Comparison of ENCODE assay signal across 8 cellular contexts in genomic region chr2:69946351-69947077, GRCh38. TPM values are rescaled to one million over a fixed set of nuclear protein-coding genes. Genes with fewer than 3 reads are reported as not detected.
DNase-seq lines count a peak whose midpoint lies in the region; ATAC-seq and TF ChIP-seq lines count a peak whose summit lies in the region.

No MANE protein-coding gene starts in this region.

- no peak overlapping the region for H3K9ac ChIP-seq in Karpas-422 (ENCODE audit: low read length)
- H3K9ac ChIP-seq in endodermal cell (ENCODE audit: extremely low read depth, low read length, poor library complexity, severe bottlenecking): no peak overlapping the region

- DNase-seq in SK-MEL-5 (ENCODE audit: low read depth, low spot score) (peak; percentile 22), amniotic epithelial cell (ENCODE audit: low read depth) (peak; percentile 52), Karpas-422 (no peak), endodermal cell (no peak), NCI-H146 (lab: John Stamatoyannopoulos, UW) (no peak)
- DNase-seq in naive thymus-derived CD4-positive, alpha-beta T cell: peak in 8 of 9 donors; percentile 24 to 64 (median 56)

- H3K4me3 Mint-ChIP-seq in naive thymus-derived CD4-positive, alpha-beta T cell: peak overlapping the region in 9 of 10 donors; percentile 11 to 70 (median 31)
- no peak overlapping the region for H3K4me3 Mint-ChIP-seq in endodermal cell

- peaks cover 0 to 2% (median 0%) of the 10 kb centered on the region in 5 donors for H3K27me3 Mint-ChIP-seq in naive thymus-derived CD4-positive, alpha-beta T cell
- no peaks in the 10 kb centered on the region for H3K27me3 Mint-ChIP-seq in endodermal cell (ENCODE audit: insufficient read depth)

- no peak for TF ChIP-seq CTCF in endodermal cell (conservative IDR thresholded peaks at IDR 0.05)

- H2AFZ ChIP-seq in Karpas-422 (ENCODE audit: low read length): no peak overlapping the region

- H3K36me3 Mint-ChIP-seq in naive thymus-derived CD4-positive, alpha-beta T cell: peaks cover 0 to 22% (median 5%) of the 10 kb centered on the region in 5 donors
- H3K36me3 Mint-ChIP-seq in endodermal cell (ENCODE audit: low read depth): no peaks in the 10 kb centered on the region

- H3K4me3 ChIP-seq in naive thymus-derived CD4-positive, alpha-beta T cell (ENCODE audit: low read length): no peak overlapping the region
- no peak overlapping the region for H3K4me3 ChIP-seq in Karpas-422 (ENCODE audit: low read length)
- H3K4me3 ChIP-seq in endodermal cell (ENCODE audit: low read length): no peak overlapping the region

- H3K9me3 Mint-ChIP-seq in naive thymus-derived CD4-positive, alpha-beta T cell: no peaks in the 10 kb centered on the region
- no peaks in the 10 kb centered on the region for H3K9me3 Mint-ChIP-seq in endodermal cell

- no peaks in the 10 kb centered on the region for H4K20me1 ChIP-seq in Karpas-422 (ENCODE audit: insufficient read depth, low read depth, low read length)

- peak; percentile 81 for ATAC-seq in GM18517 (IDR thresholded peaks at IDR 0.05; ENCODE audit: unreplicated experiment)
- ATAC-seq in HG02973 (IDR thresholded peaks at IDR 0.05; ENCODE audit: unreplicated experiment): peak; percentile 78
- ATAC-seq in naive thymus-derived CD4-positive, alpha-beta T cell: peak; percentile 84

- POLR2A ChIA-PET in naive thymus-derived CD4-positive, alpha-beta T cell (lab: Charles Lee): interaction anchor here (1.0 to 4.1 kb wide), 2 partner anchors 33 to 196 kb away, joined by 4 to 15 read pairs; partner anchors contain the start of gene MXD1

- H3K27me3 ChIP-seq in naive thymus-derived CD4-positive, alpha-beta T cell (ENCODE audit: control insufficient read depth in 2 of 2, insufficient read depth in 2 of 2, low read length in 2 of 2): no peaks in the 10 kb centered on the region
- no peaks in the 10 kb centered on the region for H3K27me3 ChIP-seq in Karpas-422 (ENCODE audit: low read length)
- no peaks in the 10 kb centered on the region for H3K27me3 ChIP-seq in endodermal cell (ENCODE audit: control insufficient read depth, insufficient read depth, low read length, poor library complexity, severe bottlenecking)

- no peak overlapping the region for H3K4me2 ChIP-seq in Karpas-422 (ENCODE audit: low read depth, low read length, poor library complexity, severe bottlenecking)

- no peaks in the 10 kb centered on the region for H3K9me3 ChIP-seq in naive thymus-derived CD4-positive, alpha-beta T cell (ENCODE audit: control insufficient read depth in 2 of 3, low read length in 3 of 3)
- H3K9me3 ChIP-seq in Karpas-422 (ENCODE audit: low read length) (no peaks in the 10 kb centered on the region), endodermal cell (ENCODE audit: control insufficient read depth, low read length) (no peaks in the 10 kb centered on the region)

- H3K27ac Mint-ChIP-seq in naive thymus-derived CD4-positive, alpha-beta T cell: peak overlapping the region; percentile 4 to 94 (median 69)
- no peak overlapping the region for H3K27ac Mint-ChIP-seq in endodermal cell

- peaks cover 16 to 17% of the 10 kb centered on the region in 2 donors for H3K4me1 ChIP-seq in naive thymus-derived CD4-positive, alpha-beta T cell (ENCODE audit: control insufficient read depth in 2 of 2, insufficient read depth in 2 of 2, low read length in 2 of 2)
- H3K4me1 ChIP-seq in Karpas-422 (ENCODE audit: low read length): no peaks in the 10 kb centered on the region
- H3K4me1 ChIP-seq in endodermal cell (ENCODE audit: control insufficient read depth, insufficient read depth, low read length): no peaks in the 10 kb centered on the region

- CTCF ChIA-PET in naive thymus-derived CD4-positive, alpha-beta T cell (lab: Charles Lee): interaction anchor here (0.6 to 1.4 kb wide), 2 partner anchors 34 to 1265 kb away, joined by 3 to 4 read pairs; no protein-coding TSS in a partner anchor

- in situ Hi-C loops in SK-MEL-5 (cut with HindIII; ENCODE audit: low pct_unique_long_range_greater_than_20kb, low sequenced_read_pairs): no loop called here

- no peaks in the 10 kb centered on the region for H3K9me2 ChIP-seq in Karpas-422 (replicated peaks; ENCODE audit: insufficient read depth, low read length)

- 88 to 91% methylated on average over 12 of the region's 12 CpGs for WGBS in endodermal cell (ENCODE audit: insufficient coverage in 1 of 2, insufficient read length in 1 of 2), 2 experiments

- H3K79me2 ChIP-seq in Karpas-422 (ENCODE audit: low read length): no peaks in the 10 kb centered on the region

- H3K36me3 ChIP-seq in naive thymus-derived CD4-positive, alpha-beta T cell (ENCODE audit: control insufficient read depth in 2 of 3, insufficient read depth in 3 of 3, low read length in 3 of 3): peaks cover 0 to 14% (median 0%) of the 10 kb centered on the region in 3 experiments
- peaks cover 10% of the 10 kb centered on the region; the same call in 1 of the 2 replicates for H3K36me3 ChIP-seq in Karpas-422 (ENCODE audit: insufficient read depth, low read length)
- H3K36me3 ChIP-seq in endodermal cell (ENCODE audit: control insufficient read depth, insufficient read depth, low read length): no peaks in the 10 kb centered on the region

- intact Hi-C loops in naive thymus-derived CD4-positive, alpha-beta T cell (cut with micrococcal nuclease): loop anchor here in 1 of 2 donors (1.0 to 2.0 kb wide), 3 partner anchors 32 to 123 kb away; no protein-coding TSS in a partner anchor

- peaks cover 25 to 47% (median 33%) of the 10 kb centered on the region in 7 donors for H3K4me1 Mint-ChIP-seq in naive thymus-derived CD4-positive, alpha-beta T cell
- peaks cover 6% of the 10 kb centered on the region for H3K4me1 Mint-ChIP-seq in endodermal cell

- no peak overlapping the region for H3K27ac ChIP-seq in naive thymus-derived CD4-positive, alpha-beta T cell (ENCODE audit: low read depth, low read length)
- no peak overlapping the region for H3K27ac ChIP-seq in Karpas-422 (ENCODE audit: low read length)
- no peak overlapping the region for H3K27ac ChIP-seq in endodermal cell (ENCODE audit: low read depth, low read length)

RNA-seq across cellular contexts. Expression of gene ASPRV1, which starts 14.9 kb away (rescaled TPM):
- total RNA-seq in SK-MEL-5 (2014; rRNA removed; shearing (Covaris generic)): 0.05 TPM in 1 of 2 replicates, not detected in the other
- polyA plus RNA-seq in SK-MEL-5 (2015; cell fraction: cytosol; rRNA removed): 0.04 TPM in 1 of 2 replicates, not detected in the other
- 0.11 TPM in 1 of 2 replicates, not detected in the other for polyA plus RNA-seq in SK-MEL-5 (2015; cell fraction: nucleus; rRNA removed)
- total RNA-seq in naive thymus-derived CD4-positive, alpha-beta T cell: 1 to 10 TPM; 1.7 to 2.9 (median 2.3) TPM
- polyA plus RNA-seq in naive thymus-derived CD4-positive, alpha-beta T cell: 1 to 10 TPM in 1 of 2 donors, under 1 TPM in 1; 0.91 to 1.2 TPM
- total RNA-seq in Karpas-422 (2014; rRNA removed; shearing (Covaris generic); ENCODE audit: low replicate concordance): 0.71 and 1.3 TPM in 2 replicates
- under 1 TPM; 0.84 to 0.91 TPM for total RNA-seq in endodermal cell
- polyA plus RNA-seq in endodermal cell (2013, experiment 1 of 2): 0.89 TPM
- polyA plus RNA-seq in endodermal cell (2013, experiment 2 of 2): 1.0 TPM

RNA-seq across cellular contexts. Expression of gene MXD1, which starts 31.6 kb away (rescaled TPM):
- 3.8 and 4.0 TPM in 2 replicates for total RNA-seq in SK-MEL-5 (2014; rRNA removed; shearing (Covaris generic))
- 2.5 and 4.3 TPM in 2 replicates for polyA plus RNA-seq in SK-MEL-5 (2015; cell fraction: cytosol; rRNA removed)
- 5.9 and 9.4 TPM in 2 replicates for polyA plus RNA-seq in SK-MEL-5 (2015; cell fraction: nucleus; rRNA removed)
- 100 to 1,000 TPM in 1 of 5 experiments, 10 to 100 TPM in 4; 15.1 to 112 (median 22.9) TPM for total RNA-seq in naive thymus-derived CD4-positive, alpha-beta T cell
- 10 to 100 TPM in 1 of 2 donors, 1 to 10 TPM in 1; 7.0 to 10.6 TPM for polyA plus RNA-seq in naive thymus-derived CD4-positive, alpha-beta T cell
- total RNA-seq in Karpas-422 (2014; rRNA removed; shearing (Covaris generic); ENCODE audit: low replicate concordance): 16.1 and 29.3 TPM in 2 replicates
- 1 to 10 TPM in 1 of 2 donors, under 1 TPM in 1; 0.73 to 5.5 TPM for total RNA-seq in endodermal cell
- 5.1 TPM for polyA plus RNA-seq in endodermal cell (2013, experiment 1 of 2)
- 6.1 TPM for polyA plus RNA-seq in endodermal cell (2013, experiment 2 of 2)

RNA-seq across cellular contexts. Expression of gene SNRNP27, which starts 52.8 kb away (rescaled TPM):
- total RNA-seq in SK-MEL-5 (2014; rRNA removed; shearing (Covaris generic)): 65.8 and 70.1 TPM in 2 replicates
- polyA plus RNA-seq in SK-MEL-5 (2015; cell fraction: cytosol; rRNA removed): 83.3 and 99.6 TPM in 2 replicates
- 29.3 and 62.0 TPM in 2 replicates for polyA plus RNA-seq in SK-MEL-5 (2015; cell fraction: nucleus; rRNA removed)
- total RNA-seq in naive thymus-derived CD4-positive, alpha-beta T cell: 10 to 100 TPM; 32.5 to 56.0 (median 51.5) TPM
- polyA plus RNA-seq in naive thymus-derived CD4-positive, alpha-beta T cell: 10 to 100 TPM; 56.2 to 58.4 TPM
- 80.0 and 87.6 TPM in 2 replicates for total RNA-seq in Karpas-422 (2014; rRNA removed; shearing (Covaris generic); ENCODE audit: low replicate concordance)
- 10 to 100 TPM; 56.2 to 64.9 TPM for total RNA-seq in endodermal cell
- polyA plus RNA-seq in endodermal cell (2013, experiment 1 of 2): 58.2 TPM
- 53.0 TPM for polyA plus RNA-seq in endodermal cell (2013, experiment 2 of 2)

Comparison
In these comparisons a context has a peak if more than half of its experiments do, and no peak if none do; other contexts are left out.
1. DNase-seq: peak in SK-MEL-5 (single experiment), amniotic epithelial cell (single experiment) and naive thymus-derived CD4-positive, alpha-beta T cell (8 of 9); none in Karpas-422 (single experiment), endodermal cell (single experiment) and NCI-H146 (single experiment).
2. Peak in every context shown above with its lines, with median percentiles within 50 percentile points of each other: ATAC-seq.